Comparison of ENCODE assay signal across 2 cellular contexts in the genomic region with DNA sequence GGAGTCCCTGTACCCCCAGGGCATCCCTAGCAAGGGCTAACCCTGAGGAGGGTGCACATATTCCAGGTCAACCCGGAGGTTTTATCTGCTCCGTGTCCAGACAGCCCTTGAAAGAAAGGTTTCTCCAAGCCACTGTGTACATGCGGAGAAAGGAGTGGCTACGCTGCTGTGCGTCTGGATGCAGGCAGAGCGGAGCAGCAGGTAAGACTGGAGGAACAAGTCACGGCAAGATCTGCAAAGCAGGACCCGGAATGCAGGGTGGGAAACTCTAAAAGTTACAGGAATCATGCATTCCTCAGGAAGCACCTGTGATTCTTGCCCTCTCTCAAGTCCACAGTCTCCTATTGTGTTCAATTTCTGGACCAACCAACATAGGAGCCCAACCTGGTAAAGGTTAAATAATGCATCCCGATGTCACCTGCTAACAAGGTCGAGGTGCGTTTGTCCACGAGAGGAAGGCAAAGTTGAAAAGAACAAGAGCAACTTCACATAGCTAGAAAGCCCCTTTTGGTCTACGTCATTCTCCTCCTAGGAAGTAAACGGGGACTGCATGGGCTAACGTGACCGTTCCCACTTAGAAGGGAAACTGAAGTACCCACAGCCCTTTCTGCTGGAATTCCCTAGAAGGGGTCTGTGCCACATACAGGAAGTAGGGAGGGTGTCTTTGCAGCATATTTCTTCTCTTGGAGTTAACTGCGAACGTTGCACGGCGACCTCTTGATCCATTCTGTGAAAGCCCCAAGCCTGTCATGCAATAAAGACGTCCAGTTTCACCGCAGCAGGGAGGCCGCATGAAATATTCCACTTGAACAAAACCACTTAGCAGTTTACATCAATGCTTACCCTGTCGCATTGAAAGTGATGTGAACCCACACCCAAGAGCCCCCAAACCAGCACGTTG.
TF ChIP-seq lines count a peak whose summit lies in the region.

No MANE protein-coding gene starts in this region.

TF ChIP-seq in GM23338, 12 proteins besides CTCF, POLR2A, EP300 and RAD21 (continued from another document):
- TF ChIP-seq CREB1 (CRISPR knock-in tag; IDR thresholded peaks at IDR 0.05; ENCODE audit: low read depth) (no peak), POLR2AphosphoS5 (IDR thresholded peaks at IDR 0.05; ENCODE audit: low read depth) (no peak), EZH2 (IDR thresholded peaks at IDR 0.05; ENCODE audit: low read depth, unreplicated experiment) (no peak), ZNF331 (CRISPR knock-in tag; IDR thresholded peaks at IDR 0.05; ENCODE audit: low read depth) (no peak), NANOG (IDR thresholded peaks at IDR 0.05; ENCODE audit: borderline replicate concordance) (no peak), EZH2phosphoT487 (IDR thresholded peaks at IDR 0.05; ENCODE audit: unreplicated experiment) (no peak)
- TF ChIP-seq, protein P1, sequence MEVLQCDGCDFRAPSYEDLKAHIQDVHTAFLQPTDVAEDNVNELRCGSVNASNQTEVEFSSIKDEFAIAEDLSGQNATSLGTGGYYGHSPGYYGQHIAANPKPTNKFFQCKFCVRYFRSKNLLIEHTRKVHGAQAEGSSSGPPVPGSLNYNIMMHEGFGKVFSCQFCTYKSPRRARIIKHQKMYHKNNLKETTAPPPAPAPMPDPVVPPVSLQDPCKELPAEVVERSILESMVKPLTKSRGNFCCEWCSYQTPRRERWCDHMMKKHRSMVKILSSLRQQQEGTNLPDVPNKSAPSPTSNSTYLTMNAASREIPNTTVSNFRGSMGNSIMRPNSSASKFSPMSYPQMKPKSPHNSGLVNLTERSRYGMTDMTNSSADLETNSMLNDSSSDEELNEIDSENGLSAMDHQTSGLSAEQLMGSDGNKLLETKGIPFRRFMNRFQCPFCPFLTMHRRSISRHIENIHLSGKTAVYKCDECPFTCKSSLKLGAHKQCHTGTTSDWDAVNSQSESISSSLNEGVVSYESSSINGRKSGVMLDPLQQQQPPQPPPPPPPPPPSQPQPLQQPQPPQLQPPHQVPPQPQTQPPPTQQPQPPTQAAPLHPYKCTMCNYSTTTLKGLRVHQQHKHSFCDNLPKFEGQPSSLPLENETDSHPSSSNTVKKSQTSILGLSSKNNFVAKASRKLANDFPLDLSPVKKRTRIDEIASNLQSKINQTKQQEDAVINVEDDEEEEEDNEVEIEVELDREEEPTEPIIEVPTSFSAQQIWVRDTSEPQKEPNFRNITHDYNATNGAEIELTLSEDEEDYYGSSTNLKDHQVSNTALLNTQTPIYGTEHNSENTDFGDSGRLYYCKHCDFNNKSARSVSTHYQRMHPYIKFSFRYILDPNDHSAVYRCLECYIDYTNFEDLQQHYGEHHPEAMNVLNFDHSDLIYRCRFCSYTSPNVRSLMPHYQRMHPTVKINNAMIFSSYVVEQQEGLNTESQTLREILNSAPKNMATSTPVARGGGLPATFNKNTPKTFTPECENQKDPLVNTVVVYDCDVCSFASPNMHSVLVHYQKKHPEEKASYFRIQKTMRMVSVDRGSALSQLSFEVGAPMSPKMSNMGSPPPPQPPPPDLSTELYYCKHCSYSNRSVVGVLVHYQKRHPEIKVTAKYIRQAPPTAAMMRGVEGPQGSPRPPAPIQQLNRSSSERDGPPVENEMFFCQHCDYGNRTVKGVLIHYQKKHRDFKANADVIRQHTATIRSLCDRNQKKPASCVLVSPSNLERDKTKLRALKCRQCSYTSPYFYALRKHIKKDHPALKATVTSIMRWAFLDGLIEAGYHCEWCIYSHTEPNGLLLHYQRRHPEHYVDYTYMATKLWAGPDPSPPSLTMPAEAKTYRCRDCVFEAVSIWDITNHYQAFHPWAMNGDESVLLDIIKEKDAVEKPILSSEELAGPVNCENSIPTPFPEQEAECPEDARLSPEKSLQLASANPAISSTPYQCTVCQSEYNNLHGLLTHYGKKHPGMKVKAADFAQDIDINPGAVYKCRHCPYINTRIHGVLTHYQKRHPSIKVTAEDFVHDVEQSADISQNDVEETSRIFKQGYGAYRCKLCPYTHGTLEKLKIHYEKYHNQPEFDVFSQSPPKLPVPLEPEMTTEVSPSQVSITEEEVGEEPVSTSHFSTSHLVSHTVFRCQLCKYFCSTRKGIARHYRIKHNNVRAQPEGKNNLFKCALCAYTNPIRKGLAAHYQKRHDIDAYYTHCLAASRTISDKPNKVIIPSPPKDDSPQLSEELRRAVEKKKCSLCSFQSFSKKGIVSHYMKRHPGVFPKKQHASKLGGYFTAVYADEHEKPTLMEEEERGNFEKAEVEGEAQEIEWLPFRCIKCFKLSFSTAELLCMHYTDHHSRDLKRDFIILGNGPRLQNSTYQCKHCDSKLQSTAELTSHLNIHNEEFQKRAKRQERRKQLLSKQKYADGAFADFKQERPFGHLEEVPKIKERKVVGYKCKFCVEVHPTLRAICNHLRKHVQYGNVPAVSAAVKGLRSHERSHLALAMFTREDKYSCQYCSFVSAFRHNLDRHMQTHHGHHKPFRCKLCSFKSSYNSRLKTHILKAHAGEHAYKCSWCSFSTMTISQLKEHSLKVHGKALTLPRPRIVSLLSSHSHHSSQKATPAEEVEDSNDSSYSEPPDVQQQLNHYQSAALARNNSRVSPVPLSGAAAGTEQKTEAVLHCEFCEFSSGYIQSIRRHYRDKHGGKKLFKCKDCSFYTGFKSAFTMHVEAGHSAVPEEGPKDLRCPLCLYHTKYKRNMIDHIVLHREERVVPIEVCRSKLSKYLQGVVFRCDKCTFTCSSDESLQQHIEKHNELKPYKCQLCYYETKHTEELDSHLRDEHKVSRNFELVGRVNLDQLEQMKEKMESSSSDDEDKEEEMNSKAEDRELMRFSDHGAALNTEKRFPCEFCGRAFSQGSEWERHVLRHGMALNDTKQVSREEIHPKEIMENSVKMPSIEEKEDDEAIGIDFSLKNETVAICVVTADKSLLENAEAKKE (CRISPR knock-in tag; IDR thresholded peaks at IDR 0.05) = no peak

TF ChIP-seq in WTC11, 78 proteins besides CTCF, POLR2A, EP300 and RAD21 (continued from another document):
- TF ChIP-seq, protein P2, sequence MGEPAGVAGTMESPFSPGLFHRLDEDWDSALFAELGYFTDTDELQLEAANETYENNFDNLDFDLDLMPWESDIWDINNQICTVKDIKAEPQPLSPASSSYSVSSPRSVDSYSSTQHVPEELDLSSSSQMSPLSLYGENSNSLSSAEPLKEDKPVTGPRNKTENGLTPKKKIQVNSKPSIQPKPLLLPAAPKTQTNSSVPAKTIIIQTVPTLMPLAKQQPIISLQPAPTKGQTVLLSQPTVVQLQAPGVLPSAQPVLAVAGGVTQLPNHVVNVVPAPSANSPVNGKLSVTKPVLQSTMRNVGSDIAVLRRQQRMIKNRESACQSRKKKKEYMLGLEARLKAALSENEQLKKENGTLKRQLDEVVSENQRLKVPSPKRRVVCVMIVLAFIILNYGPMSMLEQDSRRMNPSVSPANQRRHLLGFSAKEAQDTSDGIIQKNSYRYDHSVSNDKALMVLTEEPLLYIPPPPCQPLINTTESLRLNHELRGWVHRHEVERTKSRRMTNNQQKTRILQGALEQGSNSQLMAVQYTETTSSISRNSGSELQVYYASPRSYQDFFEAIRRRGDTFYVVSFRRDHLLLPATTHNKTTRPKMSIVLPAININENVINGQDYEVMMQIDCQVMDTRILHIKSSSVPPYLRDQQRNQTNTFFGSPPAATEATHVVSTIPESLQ (CRISPR knock-in tag; IDR thresholded peaks at IDR 0.05) = no peak
- TF ChIP-seq IRF2 (CRISPR knock-in tag; IDR thresholded peaks at IDR 0.05; ENCODE audit: borderline replicate concordance, low read depth) (no peak), JUN (CRISPR knock-in tag; IDR thresholded peaks at IDR 0.05) (no peak), SOX15 (CRISPR knock-in tag; IDR thresholded peaks at IDR 0.05) (no peak), NR1H2 (CRISPR knock-in tag; IDR thresholded peaks at IDR 0.05) (no peak), MXD4 (CRISPR knock-in tag; IDR thresholded peaks at IDR 0.05; ENCODE audit: borderline replicate concordance) (no peak)
- TF ChIP-seq, protein P3, sequence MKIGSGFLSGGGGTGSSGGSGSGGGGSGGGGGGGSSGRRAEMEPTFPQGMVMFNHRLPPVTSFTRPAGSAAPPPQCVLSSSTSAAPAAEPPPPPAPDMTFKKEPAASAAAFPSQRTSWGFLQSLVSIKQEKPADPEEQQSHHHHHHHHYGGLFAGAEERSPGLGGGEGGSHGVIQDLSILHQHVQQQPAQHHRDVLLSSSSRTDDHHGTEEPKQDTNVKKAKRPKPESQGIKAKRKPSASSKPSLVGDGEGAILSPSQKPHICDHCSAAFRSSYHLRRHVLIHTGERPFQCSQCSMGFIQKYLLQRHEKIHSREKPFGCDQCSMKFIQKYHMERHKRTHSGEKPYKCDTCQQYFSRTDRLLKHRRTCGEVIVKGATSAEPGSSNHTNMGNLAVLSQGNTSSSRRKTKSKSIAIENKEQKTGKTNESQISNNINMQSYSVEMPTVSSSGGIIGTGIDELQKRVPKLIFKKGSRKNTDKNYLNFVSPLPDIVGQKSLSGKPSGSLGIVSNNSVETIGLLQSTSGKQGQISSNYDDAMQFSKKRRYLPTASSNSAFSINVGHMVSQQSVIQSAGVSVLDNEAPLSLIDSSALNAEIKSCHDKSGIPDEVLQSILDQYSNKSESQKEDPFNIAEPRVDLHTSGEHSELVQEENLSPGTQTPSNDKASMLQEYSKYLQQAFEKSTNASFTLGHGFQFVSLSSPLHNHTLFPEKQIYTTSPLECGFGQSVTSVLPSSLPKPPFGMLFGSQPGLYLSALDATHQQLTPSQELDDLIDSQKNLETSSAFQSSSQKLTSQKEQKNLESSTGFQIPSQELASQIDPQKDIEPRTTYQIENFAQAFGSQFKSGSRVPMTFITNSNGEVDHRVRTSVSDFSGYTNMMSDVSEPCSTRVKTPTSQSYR (CRISPR knock-in tag; IDR thresholded peaks at IDR 0.05) = no peak
- TF ChIP-seq, protein P4, sequence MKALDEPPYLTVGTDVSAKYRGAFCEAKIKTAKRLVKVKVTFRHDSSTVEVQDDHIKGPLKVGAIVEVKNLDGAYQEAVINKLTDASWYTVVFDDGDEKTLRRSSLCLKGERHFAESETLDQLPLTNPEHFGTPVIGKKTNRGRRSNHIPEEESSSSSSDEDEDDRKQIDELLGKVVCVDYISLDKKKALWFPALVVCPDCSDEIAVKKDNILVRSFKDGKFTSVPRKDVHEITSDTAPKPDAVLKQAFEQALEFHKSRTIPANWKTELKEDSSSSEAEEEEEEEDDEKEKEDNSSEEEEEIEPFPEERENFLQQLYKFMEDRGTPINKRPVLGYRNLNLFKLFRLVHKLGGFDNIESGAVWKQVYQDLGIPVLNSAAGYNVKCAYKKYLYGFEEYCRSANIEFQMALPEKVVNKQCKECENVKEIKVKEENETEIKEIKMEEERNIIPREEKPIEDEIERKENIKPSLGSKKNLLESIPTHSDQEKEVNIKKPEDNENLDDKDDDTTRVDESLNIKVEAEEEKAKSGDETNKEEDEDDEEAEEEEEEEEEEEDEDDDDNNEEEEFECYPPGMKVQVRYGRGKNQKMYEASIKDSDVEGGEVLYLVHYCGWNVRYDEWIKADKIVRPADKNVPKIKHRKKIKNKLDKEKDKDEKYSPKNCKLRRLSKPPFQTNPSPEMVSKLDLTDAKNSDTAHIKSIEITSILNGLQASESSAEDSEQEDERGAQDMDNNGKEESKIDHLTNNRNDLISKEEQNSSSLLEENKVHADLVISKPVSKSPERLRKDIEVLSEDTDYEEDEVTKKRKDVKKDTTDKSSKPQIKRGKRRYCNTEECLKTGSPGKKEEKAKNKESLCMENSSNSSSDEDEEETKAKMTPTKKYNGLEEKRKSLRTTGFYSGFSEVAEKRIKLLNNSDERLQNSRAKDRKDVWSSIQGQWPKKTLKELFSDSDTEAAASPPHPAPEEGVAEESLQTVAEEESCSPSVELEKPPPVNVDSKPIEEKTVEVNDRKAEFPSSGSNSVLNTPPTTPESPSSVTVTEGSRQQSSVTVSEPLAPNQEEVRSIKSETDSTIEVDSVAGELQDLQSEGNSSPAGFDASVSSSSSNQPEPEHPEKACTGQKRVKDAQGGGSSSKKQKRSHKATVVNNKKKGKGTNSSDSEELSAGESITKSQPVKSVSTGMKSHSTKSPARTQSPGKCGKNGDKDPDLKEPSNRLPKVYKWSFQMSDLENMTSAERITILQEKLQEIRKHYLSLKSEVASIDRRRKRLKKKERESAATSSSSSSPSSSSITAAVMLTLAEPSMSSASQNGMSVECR (CRISPR knock-in tag; IDR thresholded peaks at IDR 0.05; ENCODE audit: borderline replicate concordance) = no peak
- TF ChIP-seq, protein P5, sequence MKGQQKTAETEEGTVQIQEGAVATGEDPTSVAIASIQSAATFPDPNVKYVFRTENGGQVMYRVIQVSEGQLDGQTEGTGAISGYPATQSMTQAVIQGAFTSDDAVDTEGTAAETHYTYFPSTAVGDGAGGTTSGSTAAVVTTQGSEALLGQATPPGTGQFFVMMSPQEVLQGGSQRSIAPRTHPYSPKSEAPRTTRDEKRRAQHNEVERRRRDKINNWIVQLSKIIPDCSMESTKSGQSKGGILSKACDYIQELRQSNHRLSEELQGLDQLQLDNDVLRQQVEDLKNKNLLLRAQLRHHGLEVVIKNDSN (CRISPR knock-in tag; IDR thresholded peaks at IDR 0.05) = no peak
- TF ChIP-seq, protein P6, sequence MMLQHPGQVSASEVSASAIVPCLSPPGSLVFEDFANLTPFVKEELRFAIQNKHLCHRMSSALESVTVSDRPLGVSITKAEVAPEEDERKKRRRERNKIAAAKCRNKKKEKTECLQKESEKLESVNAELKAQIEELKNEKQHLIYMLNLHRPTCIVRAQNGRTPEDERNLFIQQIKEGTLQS (CRISPR knock-in tag; conservative IDR thresholded peaks at IDR 0.05) = no peak
